1 cellular context compared by ENCODE assay signal in genomic region chr4:186058980-186059316, GRCh38.
TF ChIP-seq lines count a peak whose summit lies in the region.

No MANE protein-coding gene starts in this region.

TF ChIP-seq in HepG2, 621 proteins besides CTCF, POLR2A, EP300 and RAD21:
- TF ChIP-seq ZNF180 (CRISPR knock-in tag; IDR thresholded peaks at IDR 0.05; ENCODE audit: borderline replicate concordance, low read depth) (no peak), SRSF1 (optimal IDR thresholded peaks at IDR 0.05; ENCODE audit: low read depth, low read length) (no peak), ZSCAN9 (CRISPR knock-in tag; IDR thresholded peaks at IDR 0.05; ENCODE audit: borderline replicate concordance) (no peak), NKX3-1 (CRISPR knock-in tag; IDR thresholded peaks at IDR 0.05) (no peak), ATAD3A (CRISPR knock-in tag; IDR thresholded peaks at IDR 0.05) (no peak), MAFK (conservative IDR thresholded peaks at IDR 0.05 in 1 of 2, IDR thresholded peaks at IDR 0.05 in 1 of 2; ENCODE audit: low read length in 2 of 2) (peak; percentile 70 to 85; a peak in 3 of 4 replicates), HIVEP1 (CRISPR knock-in tag; IDR thresholded peaks at IDR 0.05) (no peak), ZNF296 (CRISPR knock-in tag; conservative IDR thresholded peaks at IDR 0.05) (no peak), ZNF350 (CRISPR knock-in tag; IDR thresholded peaks at IDR 0.05; ENCODE audit: borderline replicate concordance, low read depth) (no peak), RXRB (CRISPR knock-in tag; IDR thresholded peaks at IDR 0.05; ENCODE audit: borderline replicate concordance) (no peak), ZNF777 (CRISPR knock-in tag; IDR thresholded peaks at IDR 0.05) (no peak), NFE2 (CRISPR knock-in tag; IDR thresholded peaks at IDR 0.05) (no peak), GATAD2A (CRISPR knock-in tag; IDR thresholded peaks at IDR 0.05) (no peak), MAFF (IDR thresholded peaks at IDR 0.05; ENCODE audit: low read depth, low read length) (peak; percentile 77)
- TF ChIP-seq, protein P1, sequence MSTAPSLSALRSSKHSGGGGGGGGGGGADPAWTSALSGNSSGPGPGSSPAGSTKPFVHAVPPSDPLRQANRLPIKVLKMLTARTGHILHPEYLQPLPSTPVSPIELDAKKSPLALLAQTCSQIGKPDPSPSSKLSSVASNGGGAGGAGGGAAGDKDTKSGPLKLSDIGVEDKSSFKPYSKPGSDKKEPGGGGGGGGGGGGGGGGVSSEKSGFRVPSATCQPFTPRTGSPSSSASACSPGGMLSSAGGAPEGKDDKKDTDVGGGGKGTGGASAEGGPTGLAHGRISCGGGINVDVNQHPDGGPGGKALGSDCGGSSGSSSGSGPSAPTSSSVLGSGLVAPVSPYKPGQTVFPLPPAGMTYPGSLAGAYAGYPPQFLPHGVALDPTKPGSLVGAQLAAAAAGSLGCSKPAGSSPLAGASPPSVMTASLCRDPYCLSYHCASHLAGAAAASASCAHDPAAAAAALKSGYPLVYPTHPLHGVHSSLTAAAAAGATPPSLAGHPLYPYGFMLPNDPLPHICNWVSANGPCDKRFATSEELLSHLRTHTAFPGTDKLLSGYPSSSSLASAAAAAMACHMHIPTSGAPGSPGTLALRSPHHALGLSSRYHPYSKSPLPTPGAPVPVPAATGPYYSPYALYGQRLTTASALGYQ (CRISPR knock-in tag; IDR thresholded peaks at IDR 0.05), result no peak
- TF ChIP-seq, protein P2, sequence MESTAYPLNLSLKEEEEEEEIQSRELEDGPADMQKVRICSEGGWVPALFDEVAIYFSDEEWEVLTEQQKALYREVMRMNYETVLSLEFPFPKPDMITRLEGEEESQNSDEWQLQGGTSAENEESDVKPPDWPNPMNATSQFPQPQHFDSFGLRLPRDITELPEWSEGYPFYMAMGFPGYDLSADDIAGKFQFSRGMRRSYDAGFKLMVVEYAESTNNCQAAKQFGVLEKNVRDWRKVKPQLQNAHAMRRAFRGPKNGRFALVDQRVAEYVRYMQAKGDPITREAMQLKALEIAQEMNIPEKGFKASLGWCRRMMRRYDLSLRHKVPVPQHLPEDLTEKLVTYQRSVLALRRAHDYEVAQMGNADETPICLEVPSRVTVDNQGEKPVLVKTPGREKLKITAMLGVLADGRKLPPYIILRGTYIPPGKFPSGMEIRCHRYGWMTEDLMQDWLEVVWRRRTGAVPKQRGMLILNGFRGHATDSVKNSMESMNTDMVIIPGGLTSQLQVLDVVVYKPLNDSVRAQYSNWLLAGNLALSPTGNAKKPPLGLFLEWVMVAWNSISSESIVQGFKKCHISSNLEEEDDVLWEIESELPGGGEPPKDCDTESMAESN (CRISPR knock-in tag; conservative IDR thresholded peaks at IDR 0.05), result no peak
- TF ChIP-seq, protein P3, sequence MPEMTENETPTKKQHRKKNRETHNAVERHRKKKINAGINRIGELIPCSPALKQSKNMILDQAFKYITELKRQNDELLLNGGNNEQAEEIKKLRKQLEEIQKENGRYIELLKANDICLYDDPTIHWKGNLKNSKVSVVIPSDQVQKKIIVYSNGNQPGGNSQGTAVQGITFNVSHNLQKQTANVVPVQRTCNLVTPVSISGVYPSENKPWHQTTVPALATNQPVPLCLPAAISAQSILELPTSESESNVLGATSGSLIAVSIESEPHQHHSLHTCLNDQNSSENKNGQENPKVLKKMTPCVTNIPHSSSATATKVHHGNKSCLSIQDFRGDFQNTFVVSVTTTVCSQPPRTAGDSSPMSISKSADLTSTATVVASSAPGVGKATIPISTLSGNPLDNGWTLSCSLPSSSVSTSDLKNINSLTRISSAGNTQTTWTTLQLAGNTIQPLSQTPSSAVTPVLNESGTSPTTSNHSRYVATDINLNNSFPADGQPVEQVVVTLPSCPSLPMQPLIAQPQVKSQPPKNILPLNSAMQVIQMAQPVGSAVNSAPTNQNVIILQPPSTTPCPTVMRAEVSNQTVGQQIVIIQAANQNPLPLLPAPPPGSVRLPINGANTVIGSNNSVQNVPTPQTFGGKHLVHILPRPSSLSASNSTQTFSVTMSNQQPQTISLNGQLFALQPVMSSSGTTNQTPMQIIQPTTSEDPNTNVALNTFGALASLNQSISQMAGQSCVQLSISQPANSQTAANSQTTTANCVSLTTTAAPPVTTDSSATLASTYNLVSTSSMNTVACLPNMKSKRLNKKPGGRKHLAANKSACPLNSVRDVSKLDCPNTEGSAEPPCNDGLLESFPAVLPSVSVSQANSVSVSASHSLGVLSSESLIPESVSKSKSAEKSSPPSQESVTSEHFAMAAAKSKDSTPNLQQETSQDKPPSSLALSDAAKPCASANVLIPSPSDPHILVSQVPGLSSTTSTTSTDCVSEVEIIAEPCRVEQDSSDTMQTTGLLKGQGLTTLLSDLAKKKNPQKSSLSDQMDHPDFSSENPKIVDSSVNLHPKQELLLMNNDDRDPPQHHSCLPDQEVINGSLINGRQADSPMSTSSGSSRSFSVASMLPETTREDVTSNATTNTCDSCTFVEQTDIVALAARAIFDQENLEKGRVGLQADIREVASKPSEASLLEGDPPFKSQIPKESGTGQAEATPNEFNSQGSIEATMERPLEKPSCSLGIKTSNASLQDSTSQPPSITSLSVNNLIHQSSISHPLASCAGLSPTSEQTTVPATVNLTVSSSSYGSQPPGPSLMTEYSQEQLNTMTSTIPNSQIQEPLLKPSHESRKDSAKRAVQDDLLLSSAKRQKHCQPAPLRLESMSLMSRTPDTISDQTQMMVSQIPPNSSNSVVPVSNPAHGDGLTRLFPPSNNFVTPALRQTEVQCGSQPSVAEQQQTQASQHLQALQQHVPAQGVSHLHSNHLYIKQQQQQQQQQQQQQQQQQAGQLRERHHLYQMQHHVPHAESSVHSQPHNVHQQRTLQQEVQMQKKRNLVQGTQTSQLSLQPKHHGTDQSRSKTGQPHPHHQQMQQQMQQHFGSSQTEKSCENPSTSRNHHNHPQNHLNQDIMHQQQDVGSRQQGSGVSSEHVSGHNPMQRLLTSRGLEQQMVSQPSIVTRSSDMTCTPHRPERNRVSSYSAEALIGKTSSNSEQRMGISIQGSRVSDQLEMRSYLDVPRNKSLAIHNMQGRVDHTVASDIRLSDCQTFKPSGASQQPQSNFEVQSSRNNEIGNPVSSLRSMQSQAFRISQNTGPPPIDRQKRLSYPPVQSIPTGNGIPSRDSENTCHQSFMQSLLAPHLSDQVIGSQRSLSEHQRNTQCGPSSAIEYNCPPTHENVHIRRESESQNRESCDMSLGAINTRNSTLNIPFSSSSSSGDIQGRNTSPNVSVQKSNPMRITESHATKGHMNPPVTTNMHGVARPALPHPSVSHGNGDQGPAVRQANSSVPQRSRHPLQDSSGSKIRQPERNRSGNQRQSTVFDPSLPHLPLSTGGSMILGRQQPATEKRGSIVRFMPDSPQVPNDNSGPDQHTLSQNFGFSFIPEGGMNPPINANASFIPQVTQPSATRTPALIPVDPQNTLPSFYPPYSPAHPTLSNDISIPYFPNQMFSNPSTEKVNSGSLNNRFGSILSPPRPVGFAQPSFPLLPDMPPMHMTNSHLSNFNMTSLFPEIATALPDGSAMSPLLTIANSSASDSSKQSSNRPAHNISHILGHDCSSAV (CRISPR knock-in tag; IDR thresholded peaks at IDR 0.05; ENCODE audit: borderline replicate concordance), result no peak
